1 cellular context compared by ENCODE assay signal in the genomic region with DNA sequence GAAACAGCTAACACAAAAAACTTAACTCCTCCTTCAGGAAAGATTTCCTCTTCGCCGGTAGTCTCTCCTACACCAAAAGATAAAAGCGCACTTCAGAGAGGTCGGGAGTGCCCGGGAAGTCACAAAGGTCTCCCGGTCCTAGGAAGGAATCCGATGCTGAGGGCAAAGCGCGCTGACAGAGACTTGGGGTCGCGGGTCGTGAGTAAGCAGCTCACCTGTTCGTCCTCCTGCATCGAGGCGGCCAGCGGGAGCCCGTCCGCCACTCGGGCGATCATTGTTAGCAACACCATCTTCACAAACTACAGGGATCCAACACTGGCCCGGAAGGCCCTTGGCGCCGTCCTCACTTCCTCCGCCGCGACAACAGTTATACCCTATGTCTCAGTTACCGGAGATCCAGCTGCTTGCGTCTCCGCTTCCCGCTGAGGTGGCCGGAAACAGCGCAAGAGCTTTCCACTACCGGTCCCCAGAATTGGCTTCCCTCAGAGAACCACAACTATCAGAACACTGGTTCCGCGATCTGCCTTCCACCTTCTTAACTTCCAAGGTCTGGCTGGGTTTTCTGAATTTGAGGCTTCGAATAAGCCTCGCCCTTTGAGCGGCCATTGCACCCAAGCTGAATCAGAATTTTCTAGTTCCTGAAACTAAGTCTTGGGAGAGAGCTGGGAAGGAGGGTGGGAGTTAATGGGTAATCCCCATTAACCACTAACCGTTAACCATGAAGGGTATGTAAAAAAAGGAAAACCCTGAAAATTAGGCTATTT.
TF ChIP-seq lines count a peak whose summit lies in the region.

Gene SEC22B (minus strand): TSS at position 429 of the 764 bp plus-strand sequence. CDS start 139 bp downstream, at position 290.

TF ChIP-seq in WTC11, 78 proteins besides CTCF, POLR2A, EP300 and RAD21 (continued from another document):
- TF ChIP-seq ZMAT4 (CRISPR knock-in tag; IDR thresholded peaks at IDR 0.05): no peak
- no peak for TF ChIP-seq ZNF532 (CRISPR knock-in tag; IDR thresholded peaks at IDR 0.05; ENCODE audit: borderline replicate concordance)
- TF ChIP-seq, protein P1, sequence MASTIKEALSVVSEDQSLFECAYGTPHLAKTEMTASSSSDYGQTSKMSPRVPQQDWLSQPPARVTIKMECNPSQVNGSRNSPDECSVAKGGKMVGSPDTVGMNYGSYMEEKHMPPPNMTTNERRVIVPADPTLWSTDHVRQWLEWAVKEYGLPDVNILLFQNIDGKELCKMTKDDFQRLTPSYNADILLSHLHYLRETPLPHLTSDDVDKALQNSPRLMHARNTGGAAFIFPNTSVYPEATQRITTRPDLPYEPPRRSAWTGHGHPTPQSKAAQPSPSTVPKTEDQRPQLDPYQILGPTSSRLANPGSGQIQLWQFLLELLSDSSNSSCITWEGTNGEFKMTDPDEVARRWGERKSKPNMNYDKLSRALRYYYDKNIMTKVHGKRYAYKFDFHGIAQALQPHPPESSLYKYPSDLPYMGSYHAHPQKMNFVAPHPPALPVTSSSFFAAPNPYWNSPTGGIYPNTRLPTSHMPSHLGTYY (CRISPR knock-in tag; IDR thresholded peaks at IDR 0.05): no peak
- no peak for TF ChIP-seq NFE2L1 (CRISPR knock-in tag; IDR thresholded peaks at IDR 0.05)
- TF ChIP-seq KAT7 (CRISPR knock-in tag; IDR thresholded peaks at IDR 0.05; ENCODE audit: borderline replicate concordance): no peak
- TF ChIP-seq ZNF138 (CRISPR knock-in tag; conservative IDR thresholded peaks at IDR 0.05): no peak
- TF ChIP-seq, protein P2, sequence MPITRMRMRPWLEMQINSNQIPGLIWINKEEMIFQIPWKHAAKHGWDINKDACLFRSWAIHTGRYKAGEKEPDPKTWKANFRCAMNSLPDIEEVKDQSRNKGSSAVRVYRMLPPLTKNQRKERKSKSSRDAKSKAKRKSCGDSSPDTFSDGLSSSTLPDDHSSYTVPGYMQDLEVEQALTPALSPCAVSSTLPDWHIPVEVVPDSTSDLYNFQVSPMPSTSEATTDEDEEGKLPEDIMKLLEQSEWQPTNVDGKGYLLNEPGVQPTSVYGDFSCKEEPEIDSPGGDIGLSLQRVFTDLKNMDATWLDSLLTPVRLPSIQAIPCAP (CRISPR knock-in tag; IDR thresholded peaks at IDR 0.05): 0 out of 2 replicates have a peak, but pooled peaks have one; percentile 36
- TF ChIP-seq FOXP1 (CRISPR knock-in tag; IDR thresholded peaks at IDR 0.05; ENCODE audit: borderline replicate concordance): no peak; the same call in 1 of the 2 replicates
- TF ChIP-seq TP53 (CRISPR knock-in tag; IDR thresholded peaks at IDR 0.05): no peak
- no peak for TF ChIP-seq FOXJ3 (CRISPR knock-in tag; IDR thresholded peaks at IDR 0.05; ENCODE audit: borderline replicate concordance)
- no peak for TF ChIP-seq SMAD4 (CRISPR knock-in tag; IDR thresholded peaks at IDR 0.05)
- no peak for TF ChIP-seq CBFB (CRISPR knock-in tag; IDR thresholded peaks at IDR 0.05; ENCODE audit: low read depth)
- peak; percentile 76 for TF ChIP-seq ETV6 (CRISPR knock-in tag; IDR thresholded peaks at IDR 0.05)
- TF ChIP-seq, protein P3, sequence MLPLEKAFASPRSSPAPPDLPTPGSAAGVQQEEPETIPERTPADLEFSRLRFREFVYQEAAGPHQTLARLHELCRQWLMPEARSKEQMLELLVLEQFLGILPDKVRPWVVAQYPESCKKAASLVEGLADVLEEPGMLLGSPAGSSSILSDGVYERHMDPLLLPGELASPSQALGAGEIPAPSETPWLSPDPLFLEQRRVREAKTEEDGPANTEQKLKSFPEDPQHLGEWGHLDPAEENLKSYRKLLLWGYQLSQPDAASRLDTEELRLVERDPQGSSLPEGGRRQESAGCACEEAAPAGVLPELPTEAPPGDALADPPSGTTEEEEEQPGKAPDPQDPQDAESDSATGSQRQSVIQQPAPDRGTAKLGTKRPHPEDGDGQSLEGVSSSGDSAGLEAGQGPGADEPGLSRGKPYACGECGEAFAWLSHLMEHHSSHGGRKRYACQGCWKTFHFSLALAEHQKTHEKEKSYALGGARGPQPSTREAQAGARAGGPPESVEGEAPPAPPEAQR (CRISPR knock-in tag; IDR thresholded peaks at IDR 0.05): no peak
- no peak for TF ChIP-seq ATF3 (CRISPR knock-in tag; conservative IDR thresholded peaks at IDR 0.05)
- no peak for TF ChIP-seq TCF7 (CRISPR knock-in tag; IDR thresholded peaks at IDR 0.05; ENCODE audit: low read depth)
- TF ChIP-seq CDX4 (CRISPR knock-in tag; IDR thresholded peaks at IDR 0.05; ENCODE audit: borderline replicate concordance): no peak
- TF ChIP-seq RELA (CRISPR knock-in tag; IDR thresholded peaks at IDR 0.05; ENCODE audit: borderline replicate concordance): no peak
- no peak for TF ChIP-seq ATF1 (CRISPR knock-in tag; IDR thresholded peaks at IDR 0.05)
- TF ChIP-seq, protein P4, sequence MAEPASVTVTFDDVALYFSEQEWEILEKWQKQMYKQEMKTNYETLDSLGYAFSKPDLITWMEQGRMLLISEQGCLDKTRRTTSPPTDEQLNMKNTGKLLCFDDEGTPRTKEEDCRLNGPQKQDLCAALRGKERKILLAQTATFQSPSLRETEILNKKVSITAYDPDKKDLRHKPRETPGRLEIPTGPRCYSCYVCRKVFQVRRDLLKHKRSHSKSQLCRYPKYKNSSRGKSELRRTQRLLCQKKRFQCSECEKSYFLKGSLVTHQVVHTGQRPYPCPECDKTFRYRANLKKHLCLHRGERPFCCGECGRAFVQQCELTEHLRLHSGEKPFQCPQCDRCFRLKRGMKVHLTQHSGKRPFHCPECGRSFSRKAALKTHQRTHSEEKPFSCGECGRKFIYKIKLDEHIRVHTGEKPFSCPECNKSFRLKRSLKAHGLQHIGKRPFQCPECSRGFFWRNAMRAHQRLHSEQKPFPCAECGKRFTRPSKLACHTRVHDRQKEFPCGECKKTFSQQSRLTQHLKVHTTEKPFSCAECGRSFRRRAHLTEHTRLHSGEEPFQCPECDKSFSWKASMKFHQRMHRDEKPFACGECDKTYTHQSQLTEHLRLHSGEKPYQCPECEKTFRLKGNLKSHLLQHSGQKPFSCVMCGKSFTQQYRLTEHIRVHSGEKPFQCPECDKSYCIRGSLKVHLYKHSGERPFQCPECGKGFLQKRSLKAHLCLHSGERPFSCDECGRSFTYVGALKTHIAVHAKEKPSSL (CRISPR knock-in tag; conservative IDR thresholded peaks at IDR 0.05): no peak
- no peak for TF ChIP-seq GRHL2 (CRISPR knock-in tag; IDR thresholded peaks at IDR 0.05; ENCODE audit: insufficient replicate concordance, severe bottlenecking)
- 0 out of 2 replicates have a peak, but pooled peaks have one; percentile 32 for TF ChIP-seq ZNF281 (CRISPR knock-in tag; IDR thresholded peaks at IDR 0.05)
- TF ChIP-seq PRDM15 (CRISPR knock-in tag; IDR thresholded peaks at IDR 0.05): no peak
- TF ChIP-seq ZNF121 (CRISPR knock-in tag; IDR thresholded peaks at IDR 0.05): no peak
- no peak for TF ChIP-seq NR1H2 (CRISPR knock-in tag; IDR thresholded peaks at IDR 0.05)
- TF ChIP-seq NFATC4 (CRISPR knock-in tag; IDR thresholded peaks at IDR 0.05): no peak
- TF ChIP-seq HMGXB4 (CRISPR knock-in tag; IDR thresholded peaks at IDR 0.05): no peak
- TF ChIP-seq, protein P5, sequence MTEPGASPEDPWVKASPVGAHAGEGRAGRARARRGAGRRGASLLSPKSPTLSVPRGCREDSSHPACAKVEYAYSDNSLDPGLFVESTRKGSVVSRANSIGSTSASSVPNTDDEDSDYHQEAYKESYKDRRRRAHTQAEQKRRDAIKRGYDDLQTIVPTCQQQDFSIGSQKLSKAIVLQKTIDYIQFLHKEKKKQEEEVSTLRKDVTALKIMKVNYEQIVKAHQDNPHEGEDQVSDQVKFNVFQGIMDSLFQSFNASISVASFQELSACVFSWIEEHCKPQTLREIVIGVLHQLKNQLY (CRISPR knock-in tag; IDR thresholded peaks at IDR 0.05): no peak
